Comparison of ENCODE assay signal across 1 cellular context in genomic region chr7:156918642-156919041, GRCh38.
TF ChIP-seq lines count a peak whose summit lies in the region.

No MANE protein-coding gene starts in this region.

TF ChIP-seq in GM12878, 131 proteins besides CTCF, POLR2A, EP300 and RAD21 (continued from another document):
- TF ChIP-seq, protein P1, sequence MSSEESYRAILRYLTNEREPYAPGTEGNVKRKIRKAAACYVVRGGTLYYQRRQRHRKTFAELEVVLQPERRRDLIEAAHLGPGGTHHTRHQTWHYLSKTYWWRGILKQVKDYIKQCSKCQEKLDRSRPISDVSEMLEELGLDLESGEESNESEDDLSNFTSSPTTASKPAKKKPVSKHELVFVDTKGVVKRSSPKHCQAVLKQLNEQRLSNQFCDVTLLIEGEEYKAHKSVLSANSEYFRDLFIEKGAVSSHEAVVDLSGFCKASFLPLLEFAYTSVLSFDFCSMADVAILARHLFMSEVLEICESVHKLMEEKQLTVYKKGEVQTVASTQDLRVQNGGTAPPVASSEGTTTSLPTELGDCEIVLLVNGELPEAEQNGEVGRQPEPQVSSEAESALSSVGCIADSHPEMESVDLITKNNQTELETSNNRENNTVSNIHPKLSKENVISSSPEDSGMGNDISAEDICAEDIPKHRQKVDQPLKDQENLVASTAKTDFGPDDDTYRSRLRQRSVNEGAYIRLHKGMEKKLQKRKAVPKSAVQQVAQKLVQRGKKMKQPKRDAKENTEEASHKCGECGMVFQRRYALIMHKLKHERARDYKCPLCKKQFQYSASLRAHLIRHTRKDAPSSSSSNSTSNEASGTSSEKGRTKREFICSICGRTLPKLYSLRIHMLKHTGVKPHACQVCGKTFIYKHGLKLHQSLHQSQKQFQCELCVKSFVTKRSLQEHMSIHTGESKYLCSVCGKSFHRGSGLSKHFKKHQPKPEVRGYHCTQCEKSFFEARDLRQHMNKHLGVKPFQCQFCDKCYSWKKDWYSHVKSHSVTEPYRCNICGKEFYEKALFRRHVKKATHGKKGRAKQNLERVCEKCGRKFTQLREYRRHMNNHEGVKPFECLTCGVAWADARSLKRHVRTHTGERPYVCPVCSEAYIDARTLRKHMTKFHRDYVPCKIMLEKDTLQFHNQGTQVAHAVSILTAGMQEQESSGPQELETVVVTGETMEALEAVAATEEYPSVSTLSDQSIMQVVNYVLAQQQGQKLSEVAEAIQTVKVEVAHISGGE (CRISPR knock-in tag; IDR thresholded peaks at IDR 0.05): no peak
- no peak for TF ChIP-seq HSF1 (IDR thresholded peaks at IDR 0.05; ENCODE audit: low read depth, low read length)
- no peak for TF ChIP-seq HDGF (IDR thresholded peaks at IDR 0.05)
- no peak for TF ChIP-seq SREBF2 (IDR thresholded peaks at IDR 0.05; ENCODE audit: low read length)
- peak; percentile 51; the same call in 1 of the 2 replicates for TF ChIP-seq TCF7 (IDR thresholded peaks at IDR 0.05; ENCODE audit: borderline replicate concordance)
- no peak for TF ChIP-seq ETV6 (conservative IDR thresholded peaks at IDR 0.05 in 1 of 2, IDR thresholded peaks at IDR 0.05 in 1 of 2; ENCODE audit: borderline replicate concordance in 1 of 2, low read depth in 1 of 2)
- 0 out of 2 replicates have a peak, but pooled peaks have one; percentile 26 for TF ChIP-seq TCF3 (IDR thresholded peaks at IDR 0.05; ENCODE audit: borderline replicate concordance, insufficient read depth, low read depth, low read length)
- no peak for TF ChIP-seq MYB (IDR thresholded peaks at IDR 0.05; ENCODE audit: borderline replicate concordance, low read depth, low read length)
- no peak for TF ChIP-seq CEBPB (IDR thresholded peaks at IDR 0.05; ENCODE audit: borderline replicate concordance in 1 of 2, low read depth in 2 of 2, low read length in 2 of 2)
- TF ChIP-seq GABPA (IDR thresholded peaks at IDR 0.05; ENCODE audit: low read depth): 0 out of 2 replicates have a peak, but pooled peaks have one; percentile 41
- TF ChIP-seq PML (IDR thresholded peaks at IDR 0.05; ENCODE audit: low read length): no peak
- TF ChIP-seq, protein P2, sequence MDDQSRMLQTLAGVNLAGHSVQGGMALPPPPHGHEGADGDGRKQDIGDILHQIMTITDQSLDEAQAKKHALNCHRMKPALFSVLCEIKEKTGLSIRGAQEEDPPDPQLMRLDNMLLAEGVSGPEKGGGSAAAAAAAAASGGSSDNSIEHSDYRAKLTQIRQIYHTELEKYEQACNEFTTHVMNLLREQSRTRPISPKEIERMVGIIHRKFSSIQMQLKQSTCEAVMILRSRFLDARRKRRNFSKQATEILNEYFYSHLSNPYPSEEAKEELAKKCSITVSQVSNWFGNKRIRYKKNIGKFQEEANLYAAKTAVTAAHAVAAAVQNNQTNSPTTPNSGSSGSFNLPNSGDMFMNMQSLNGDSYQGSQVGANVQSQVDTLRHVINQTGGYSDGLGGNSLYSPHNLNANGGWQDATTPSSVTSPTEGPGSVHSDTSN (IDR thresholded peaks at IDR 0.05; ENCODE audit: insufficient replicate concordance, low read depth, low read length): no peak
- no peak for TF ChIP-seq CHD2 (IDR thresholded peaks at IDR 0.05; ENCODE audit: borderline replicate concordance, low read depth, low read length)
- TF ChIP-seq NFYA (IDR thresholded peaks at IDR 0.05; ENCODE audit: borderline replicate concordance, low read depth, low read length): no peak
- TF ChIP-seq JUND (IDR thresholded peaks at IDR 0.05; ENCODE audit: low read depth, low read length): no peak
- TF ChIP-seq, protein P3, sequence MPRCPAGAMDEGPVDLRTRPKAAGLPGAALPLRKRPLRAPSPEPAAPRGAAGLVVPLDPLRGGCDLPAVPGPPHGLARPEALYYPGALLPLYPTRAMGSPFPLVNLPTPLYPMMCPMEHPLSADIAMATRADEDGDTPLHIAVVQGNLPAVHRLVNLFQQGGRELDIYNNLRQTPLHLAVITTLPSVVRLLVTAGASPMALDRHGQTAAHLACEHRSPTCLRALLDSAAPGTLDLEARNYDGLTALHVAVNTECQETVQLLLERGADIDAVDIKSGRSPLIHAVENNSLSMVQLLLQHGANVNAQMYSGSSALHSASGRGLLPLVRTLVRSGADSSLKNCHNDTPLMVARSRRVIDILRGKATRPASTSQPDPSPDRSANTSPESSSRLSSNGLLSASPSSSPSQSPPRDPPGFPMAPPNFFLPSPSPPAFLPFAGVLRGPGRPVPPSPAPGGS (IDR thresholded peaks at IDR 0.05; ENCODE audit: borderline replicate concordance, insufficient read depth, low read depth, low read length, poor library complexity, severe bottlenecking): no peak
- TF ChIP-seq, protein P4, sequence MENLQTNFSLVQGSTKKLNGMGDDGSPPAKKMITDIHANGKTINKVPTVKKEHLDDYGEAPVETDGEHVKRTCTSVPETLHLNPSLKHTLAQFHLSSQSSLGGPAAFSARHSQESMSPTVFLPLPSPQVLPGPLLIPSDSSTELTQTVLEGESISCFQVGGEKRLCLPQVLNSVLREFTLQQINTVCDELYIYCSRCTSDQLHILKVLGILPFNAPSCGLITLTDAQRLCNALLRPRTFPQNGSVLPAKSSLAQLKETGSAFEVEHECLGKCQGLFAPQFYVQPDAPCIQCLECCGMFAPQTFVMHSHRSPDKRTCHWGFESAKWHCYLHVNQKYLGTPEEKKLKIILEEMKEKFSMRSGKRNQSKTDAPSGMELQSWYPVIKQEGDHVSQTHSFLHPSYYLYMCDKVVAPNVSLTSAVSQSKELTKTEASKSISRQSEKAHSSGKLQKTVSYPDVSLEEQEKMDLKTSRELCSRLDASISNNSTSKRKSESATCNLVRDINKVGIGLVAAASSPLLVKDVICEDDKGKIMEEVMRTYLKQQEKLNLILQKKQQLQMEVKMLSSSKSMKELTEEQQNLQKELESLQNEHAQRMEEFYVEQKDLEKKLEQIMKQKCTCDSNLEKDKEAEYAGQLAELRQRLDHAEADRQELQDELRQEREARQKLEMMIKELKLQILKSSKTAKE (IDR thresholded peaks at IDR 0.05; ENCODE audit: low read depth, poor library complexity, severe bottlenecking): peak; percentile 50
- TF ChIP-seq EZH2 (IDR thresholded peaks at IDR 0.05; ENCODE audit: borderline replicate concordance, control insufficient read depth, low read depth, low read length): no peak
- no peak for TF ChIP-seq SUZ12 (IDR thresholded peaks at IDR 0.05; ENCODE audit: unreplicated experiment)
- no peak for TF ChIP-seq SIN3A (IDR thresholded peaks at IDR 0.05; ENCODE audit: low read depth, low read length)
- no peak for TF ChIP-seq NR2F1 (conservative IDR thresholded peaks at IDR 0.05)
- TF ChIP-seq REST (IDR thresholded peaks at IDR 0.05; ENCODE audit: low read depth, low read length): no peak
